9 cellular contexts compared by ENCODE assay signal in the genomic region with DNA sequence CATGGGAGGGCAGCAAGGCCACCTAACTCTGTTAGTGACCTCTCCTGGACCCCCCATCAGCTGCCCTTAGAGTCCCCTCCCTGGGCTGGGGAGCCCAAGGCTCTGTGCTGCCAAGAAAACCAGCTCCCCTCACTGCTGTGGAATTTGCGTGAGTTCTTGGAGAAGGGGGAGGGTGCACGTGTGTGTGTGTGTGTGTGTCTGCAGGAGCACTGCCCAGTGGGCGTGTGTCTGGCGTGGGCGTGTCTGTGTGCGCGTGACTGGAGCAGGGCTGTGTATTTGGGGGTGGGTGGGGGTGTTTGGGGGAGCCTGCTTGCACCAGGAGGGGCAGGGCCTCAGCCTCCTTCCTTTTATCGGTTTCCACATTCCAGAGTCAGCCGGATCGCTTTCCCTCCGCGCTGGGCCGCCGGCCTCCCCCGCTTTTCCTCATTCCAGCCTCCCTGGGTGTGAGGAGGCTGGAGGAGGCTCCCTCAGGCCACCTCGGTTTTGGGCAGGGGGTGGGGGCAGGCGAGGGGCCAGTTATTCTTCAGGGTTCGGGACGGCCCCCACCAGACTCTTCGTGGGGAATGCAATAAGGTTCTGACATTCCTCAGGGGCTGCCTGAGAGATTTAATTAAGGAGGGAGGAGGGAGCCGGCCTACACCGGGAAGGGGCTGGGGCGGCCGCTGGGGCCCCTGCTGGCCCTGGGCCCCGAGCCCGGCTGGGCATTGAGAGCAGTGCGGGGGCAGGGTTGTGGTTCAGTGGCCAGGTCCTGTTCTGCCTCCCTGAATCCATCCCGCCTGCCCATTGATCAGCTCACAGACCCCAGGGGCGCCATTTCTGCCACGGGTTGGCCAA. TPM values are rescaled to one million over a fixed set of nuclear protein-coding genes. Genes with fewer than 3 reads are reported as not detected.
A peak's percentile ranks its signal among the peaks of the same experiment; 100 is the strongest.
DNase-seq lines count a peak whose midpoint lies in the region; ATAC-seq and TF ChIP-seq lines count a peak whose summit lies in the region.
"Had no signal": no experiment of that assay in that cellular context is flagged by ENCODE, and none has a peak within 500 bp of the region (broad histone marks: within the 10 kb centered on the region; RNA-seq: fewer than 3 reads in every experiment).

No MANE protein-coding gene starts in this region.

- H3K4me3 ChIP-seq in heart right ventricle, result peak overlapping the region; percentile 38 to 71 (median 62)
- peak overlapping the region; percentile 67 for H3K4me3 ChIP-seq in psoas muscle

- intact Hi-C loops in heart right ventricle (cut with DNase I), result loop anchor here in 1 of 10 donors (2.0 kb wide), 1 partner anchor 15 kb away; no protein-coding TSS in a partner anchor
- intact Hi-C loops in psoas muscle (cut with DNase I), result no loop called here

- H3K4me1 Mint-ChIP-seq in activated T-helper 17 cell treated with anti-CD3 and anti-CD28 coated beads, Interleukin-2, amount 50 U/mL, for 72 hours, result no peaks in the 10 kb centered on the region

- H3K4me3 Mint-ChIP-seq in activated T-helper 17 cell treated with anti-CD3 and anti-CD28 coated beads, Interleukin-2, amount 50 U/mL, for 72 hours, result no peak overlapping the region

- TF ChIP-seq CTCF in heart right ventricle (IDR thresholded peaks at IDR 0.05) (no peak), psoas muscle (IDR thresholded peaks at IDR 0.05) (no peak)

- peaks cover 0 to 14% (median 0%) of the 10 kb centered on the region in 9 donors for H3K36me3 ChIP-seq in heart right ventricle
- H3K36me3 ChIP-seq in psoas muscle (ENCODE audit: insufficient read depth in 1 of 2, low read depth in 1 of 2), result no peaks in the 10 kb centered on the region

- H3K27me3 Mint-ChIP-seq in activated T-helper 17 cell treated with anti-CD3 and anti-CD28 coated beads, Interleukin-2, amount 50 U/mL, for 72 hours, result no peaks in the 10 kb centered on the region
- H3K27me3 Mint-ChIP-seq: naive thymus-derived CD4-positive, alpha-beta T cell had no signal

- peak overlapping the region; percentile 44 for H3K27ac Mint-ChIP-seq in activated T-helper 17 cell treated with anti-CD3 and anti-CD28 coated beads, Interleukin-2, amount 50 U/mL, for 72 hours

- 28 to 30% methylated on average over 30 of the region's 30 CpGs for WGBS in heart right ventricle, 2 donors
- 70 to 74% (median 72%) methylated on average over 24 to 30 of the region's 30 CpGs for WGBS in psoas muscle, 3 donors

- H3K27me3 ChIP-seq in heart right ventricle (no peaks in the 10 kb centered on the region), psoas muscle (ENCODE audit: insufficient read depth in 3 of 3, low read length in 2 of 3) (no peaks in the 10 kb centered on the region)

- DNase-seq in GM03348 (ENCODE audit: low spot score) (peak; percentile 92), heart right ventricle (peak; percentile 67 to 68), psoas muscle (peak; percentile 81 to 85), NCI-H1092 (lab: John Stamatoyannopoulos, UW) (no peak), NCI-H2029 treated with DMSO at 0.1 percent for 48 hours (lab: John Stamatoyannopoulos, UW) (no peak)
- no peak for DNase-seq in stimulated activated CD4-positive, alpha-beta T cell treated with anti-CD3 and anti-CD28 coated beads, Interleukin-4, amount 100 ng/mL, for 1 hour
- no peak for DNase-seq in stimulated activated CD4-positive, alpha-beta T cell treated with anti-CD3 and anti-CD28 coated beads, Interleukin-1b, Interleukin-23, amount 100 ng/mL, for 48 hours

- peak overlapping the region in 9 of 10 donors; percentile 65 to 88 (median 83) for H3K27ac ChIP-seq in heart right ventricle
- H3K27ac ChIP-seq in psoas muscle, result peak overlapping the region; percentile 74

- H3K9me3 ChIP-seq in heart right ventricle (no peaks in the 10 kb centered on the region), psoas muscle (no peaks in the 10 kb centered on the region)

- no peak for ATAC-seq in activated T-helper 17 cell treated with anti-CD3 and anti-CD28 coated beads, Interleukin-2, amount 50 U/mL, for 72 hours (replicated peaks)
- ATAC-seq in heart right ventricle, result peak in 5 of 8 donors; percentile 2 to 16 (median 7)
- no peak for ATAC-seq in psoas muscle
- ATAC-seq: naive thymus-derived CD4-positive, alpha-beta T cell had no signal

- H3K4me1 ChIP-seq in heart right ventricle (peaks cover 42 to 97% (median 83%) of the 10 kb centered on the region in 9 donors), psoas muscle (peaks cover 35% of the 10 kb centered on the region)

- H3K36me3 Mint-ChIP-seq in activated T-helper 17 cell treated with anti-CD3 and anti-CD28 coated beads, Interleukin-2, amount 50 U/mL, for 72 hours (ENCODE audit: low read depth), result no peaks in the 10 kb centered on the region
- H3K36me3 Mint-ChIP-seq: naive thymus-derived CD4-positive, alpha-beta T cell had no signal

- H3K9me3 Mint-ChIP-seq in activated T-helper 17 cell treated with anti-CD3 and anti-CD28 coated beads, Interleukin-2, amount 50 U/mL, for 72 hours, result no peaks in the 10 kb centered on the region
- H3K9me3 Mint-ChIP-seq: naive thymus-derived CD4-positive, alpha-beta T cell had no signal

RNA-seq across cellular contexts. Expression of gene VASN, which starts 2.5 kb away (rescaled TPM):
- total RNA-seq in activated T-helper 17 cell treated with anti-CD3 and anti-CD28 coated beads, Interleukin-2, amount 50 U/mL, for 72 hours, result under 1 TPM; 0.11 to 0.29 TPM
- total RNA-seq in heart right ventricle (10 to 100 TPM in 1 of 10 donors, 1 to 10 TPM in 9; 3.1 to 14.7 (median 5.8) TPM), psoas muscle (1 to 10 TPM; 3.0 to 3.6 (median 3.4) TPM)
- polyA plus RNA-seq in heart right ventricle (10 to 100 TPM in 1 of 2 donors, 1 to 10 TPM in 1; 7.7 to 27.9 TPM), psoas muscle (1 to 10 TPM; 2.0 to 3.8 (median 3.3) TPM)

RNA-seq across cellular contexts. Expression of gene PAM16, which starts 23.0 kb away (rescaled TPM):
- total RNA-seq in activated T-helper 17 cell treated with anti-CD3 and anti-CD28 coated beads, Interleukin-2, amount 50 U/mL, for 72 hours, result 10 to 100 TPM; 40.4 to 74.7 TPM
- total RNA-seq in heart right ventricle (10 to 100 TPM; 44.2 to 75.0 (median 55.6) TPM), psoas muscle (10 to 100 TPM; 60.5 to 84.2 (median 70.7) TPM)
- polyA plus RNA-seq in heart right ventricle (100 to 1,000 TPM; 136 to 288 TPM), psoas muscle (100 to 1,000 TPM; 144 to 163 (median 160) TPM)

RNA-seq across cellular contexts. Expression of gene CORO7, which starts 42.3 kb away (rescaled TPM):
- total RNA-seq in activated T-helper 17 cell treated with anti-CD3 and anti-CD28 coated beads, Interleukin-2, amount 50 U/mL, for 72 hours, result 100 to 1,000 TPM in 1 of 2 donors, 10 to 100 TPM in 1; 82.6 to 114 TPM
- total RNA-seq in heart right ventricle (10 to 100 TPM in 5 of 10 donors, 1 to 10 TPM in 5; 6.5 to 21.8 (median 10.1) TPM), psoas muscle (1 to 10 TPM; 5.2 to 7.9 (median 7.2) TPM)
- polyA plus RNA-seq in heart right ventricle (10 to 100 TPM; 11.9 to 17.0 TPM), psoas muscle (1 to 10 TPM; 3.4 to 5.8 (median 3.9) TPM)

RNA-seq across cellular contexts. Expression of gene DNAJA3, which starts 51.5 kb away (rescaled TPM):
- 10 to 100 TPM; 50.3 to 81.1 TPM for total RNA-seq in activated T-helper 17 cell treated with anti-CD3 and anti-CD28 coated beads, Interleukin-2, amount 50 U/mL, for 72 hours
- total RNA-seq in heart right ventricle (10 to 100 TPM; 51.4 to 76.7 (median 72.5) TPM), psoas muscle (100 to 1,000 TPM in 1 of 4 donors, 10 to 100 TPM in 3; 77.4 to 110 (median 80.5) TPM)
- polyA plus RNA-seq in heart right ventricle (10 to 100 TPM; 29.0 to 52.1 TPM), psoas muscle (100 to 1,000 TPM in 1 of 3 donors, 10 to 100 TPM in 2; 68.0 to 104 (median 95.9) TPM)

RNA-seq across cellular contexts. Expression of gene GLIS2, which starts 58.3 kb away (rescaled TPM):
- 1 to 10 TPM in 1 of 2 donors, under 1 TPM in 1; 0.37 to 1.6 TPM for total RNA-seq in activated T-helper 17 cell treated with anti-CD3 and anti-CD28 coated beads, Interleukin-2, amount 50 U/mL, for 72 hours
- total RNA-seq in heart right ventricle (10 to 100 TPM in 8 of 10 donors, 1 to 10 TPM in 2; 9.0 to 16.9 (median 14.9) TPM), psoas muscle (1 to 10 TPM; 1.7 to 3.3 (median 2.4) TPM)
- polyA plus RNA-seq in heart right ventricle (10 to 100 TPM in 1 of 2 donors, 1 to 10 TPM in 1; 6.9 to 13.1 TPM), psoas muscle (1 to 10 TPM in 2 of 3 donors, under 1 TPM in 1; 0.96 to 1.3 (median 1.0) TPM)
- polyA plus RNA-seq: naive thymus-derived CD4-positive, alpha-beta T cell had no signal

Comparison
In these comparisons a context has a peak if more than half of its experiments do, and no peak if none do; other contexts are left out.
1. DNase-seq: peak in GM03348 (single experiment), heart right ventricle (2 of 2) and psoas muscle (2 of 2); none in NCI-H1092 (single experiment), NCI-H2029 treated with DMSO at 0.1 percent for 48 hours (single experiment), stimulated activated CD4-positive, alpha-beta T cell treated with anti-CD3 and anti-CD28 coated beads, Interleukin-4, amount 100 ng/mL, for 1 hour (single experiment) and stimulated activated CD4-positive, alpha-beta T cell treated with anti-CD3 and anti-CD28 coated beads, Interleukin-1b, Interleukin-23, amount 100 ng/mL, for 48 hours (single experiment).
2. ATAC-seq: peak in heart right ventricle (5 of 8); none in activated T-helper 17 cell treated with anti-CD3 and anti-CD28 coated beads, Interleukin-2, amount 50 U/mL, for 72 hours (single experiment) and psoas muscle (0 of 4).